ENCODE assay signal across 22 cellular contexts in the genomic region with DNA sequence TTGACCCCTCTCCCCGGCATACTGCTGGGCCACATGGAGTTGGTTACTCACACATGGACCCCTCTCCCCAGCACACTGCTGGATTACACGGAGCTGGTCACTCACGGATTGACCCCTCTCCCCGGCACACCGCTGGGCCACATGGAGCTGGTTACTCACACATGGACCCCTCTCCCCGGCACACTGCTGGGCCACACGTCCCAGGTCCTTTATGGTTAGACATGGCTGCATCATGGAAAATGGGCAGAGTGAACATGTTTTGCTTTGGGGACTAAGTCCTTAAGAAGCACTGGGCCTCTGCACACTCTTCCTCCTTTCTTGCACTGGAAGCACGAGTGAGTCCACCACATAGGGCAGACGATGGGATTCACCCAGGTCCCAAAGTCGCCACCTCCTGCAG.
"Had no signal": no experiment of that assay in that cellular context is flagged by ENCODE, and none has a peak within 500 bp of the region (broad histone marks: within the 10 kb centered on the region; RNA-seq: fewer than 3 reads in every experiment).

No MANE protein-coding gene starts in this region.

- H2AFZ ChIP-seq: hepatocyte had no signal

- H3K27me3 ChIP-seq: dorsolateral prefrontal cortex, esophagus muscularis mucosa, foreskin keratinocyte, gastroesophageal sphincter, hepatocyte, left lung had no signal

- H3K4me3 Mint-ChIP-seq: immature natural killer cell had no signal

- H3K36me3 Mint-ChIP-seq: immature natural killer cell had no signal

- H3K4me1 ChIP-seq: foreskin keratinocyte, heart left ventricle had no signal

- H3K9me3 ChIP-seq: lower lobe of right lung had no signal

- ATAC-seq: foreskin keratinocyte, gastroesophageal sphincter, heart left ventricle, left cardiac atrium, left lung, left ventricle myocardium superior, lower lobe of right lung had no signal

- H3K9me3 Mint-ChIP-seq: immature natural killer cell had no signal

- H3K4me1 Mint-ChIP-seq: immature natural killer cell had no signal

- H3K27ac ChIP-seq: coronary artery, esophagus muscularis mucosa, foreskin keratinocyte, gastroesophageal sphincter, heart left ventricle, hepatocyte, left lung, lower lobe of right lung had no signal

- H3K36me3 ChIP-seq: esophagus muscularis mucosa, gastroesophageal sphincter, heart left ventricle, left lung, lower lobe of right lung had no signal

- H3K27ac Mint-ChIP-seq: immature natural killer cell had no signal

- H3K4me3 ChIP-seq: coronary artery, dorsolateral prefrontal cortex, esophagus muscularis mucosa, gastroesophageal sphincter, heart left ventricle, hepatocyte, left lung, lower lobe of right lung had no signal

- FAIRE-seq: colon, endothelial cell of umbilical vein, frontal cortex had no signal

- DNase-seq: dermis blood vessel endothelial cell; dorsolateral prefrontal cortex; effector CD4-positive, alpha-beta T cell; effector memory CD4-positive, alpha-beta T cell; foreskin keratinocyte; heart left ventricle; hypothalamus; immature natural killer cell; islet precursor cell; left cardiac atrium; left lung; left ventricle myocardium superior; lower lobe of right lung; mesenchymal stem cell; midbrain had no signal

- H3K4me2 ChIP-seq: hepatocyte had no signal
